ENCODE assay signal across 8 cellular contexts in genomic region chr7:131106681-131107342, GRCh38.
DNase-seq lines count a peak whose midpoint lies in the region; ATAC-seq, FAIRE-seq and TF ChIP-seq lines count a peak whose summit lies in the region.

No MANE protein-coding gene starts in this region.

- peaks cover 9 to 31% (median 25%) of the 10 kb centered on the region in 3 donors for H3K4me1 ChIP-seq in pancreas

- H3K27ac Mint-ChIP-seq in activated naive CD4-positive, alpha-beta T cell treated with anti-CD3 and anti-CD28 coated beads for 36 hours: peak overlapping the region; percentile 97

- 0% methylated on average over 31 to 32 of the region's 32 CpGs for WGBS in pancreas, 2 donors

- H3K36me3 ChIP-seq in pancreas: no peaks in the 10 kb centered on the region

- H3K9me3 ChIP-seq in pancreas: no peaks in the 10 kb centered on the region

- CTCF ChIA-PET in activated naive CD4-positive, alpha-beta T cell treated with anti-CD3 and anti-CD28 coated beads for 36 hours (lab: Charles Lee): interaction anchor here (0.6 to 2.0 kb wide), 9 partner anchors 8 to 147 kb away, joined by 3 to 10 read pairs (median 3); no protein-coding TSS in a partner anchor

- no peak for FAIRE-seq in pancreas (lab: Jason Lieb, UNC)

- H3K4me1 Mint-ChIP-seq in activated naive CD4-positive, alpha-beta T cell treated with anti-CD3 and anti-CD28 coated beads for 36 hours (ENCODE audit: low read depth): peaks cover 63% of the 10 kb centered on the region

- no peaks in the 10 kb centered on the region for H3K9me3 Mint-ChIP-seq in activated naive CD4-positive, alpha-beta T cell treated with anti-CD3 and anti-CD28 coated beads for 36 hours

- no peaks in the 10 kb centered on the region for H3K27me3 ChIP-seq in pancreas

- H3K36me3 Mint-ChIP-seq in activated naive CD4-positive, alpha-beta T cell treated with anti-CD3 and anti-CD28 coated beads for 36 hours (ENCODE audit: low read depth): peaks cover 7% of the 10 kb centered on the region

- TF ChIP-seq CTCF in pancreas (IDR thresholded peaks at IDR 0.05): no peak

- intact Hi-C loops in activated naive CD4-positive, alpha-beta T cell treated with anti-CD3 and anti-CD28 coated beads for 36 hours (cut with micrococcal nuclease): loop anchor here (2.0 to 5.0 kb wide), 6 partner anchors 210 to 1156 kb away; partner anchors contain the start of gene CEP41
- intact Hi-C loops in pancreas (cut with DNase I): no loop called here

- peak; percentile 15 to 24 (median 18) for ATAC-seq in pancreas

- DNase-seq in NCI-H524 (lab: John Stamatoyannopoulos, UW) (peak; percentile 35 to 48), NCI-H524 treated with DMSO at 0.1 percent for 48 hours (lab: John Stamatoyannopoulos, UW) (no peak), RKO (ENCODE audit: low spot score) (peak; percentile 65), glomerular visceral epithelial cell (ENCODE audit: extremely low spot score) (peak; percentile 25), pancreas (peak; percentile 54 to 79 (median 68)), HPDE6-E6E7 (ENCODE audit: extremely low spot score) (no peak), DMS114 treated with DMSO at 0.1 percent for 48 hours (lab: John Stamatoyannopoulos, UW; ENCODE audit: unreplicated experiment) (no peak)
- DNase-seq in activated naive CD4-positive, alpha-beta T cell treated with anti-CD3 and anti-CD28 coated beads for 36 hours: peak; percentile 52

- peak overlapping the region; percentile 98 to 100 (median 98) for H3K27ac ChIP-seq in pancreas

- peak overlapping the region; percentile 98 for H3K4me3 Mint-ChIP-seq in activated naive CD4-positive, alpha-beta T cell treated with anti-CD3 and anti-CD28 coated beads for 36 hours

- peaks cover 2% of the 10 kb centered on the region for H3K27me3 Mint-ChIP-seq in activated naive CD4-positive, alpha-beta T cell treated with anti-CD3 and anti-CD28 coated beads for 36 hours (ENCODE audit: low read depth)

- H3K4me3 ChIP-seq in pancreas: peak overlapping the region; percentile 93 to 99 (median 96)

Comparison
In these comparisons a context has a peak if more than half of its experiments do, and no peak if none do; other contexts are left out.
1. DNase-seq: peak in NCI-H524 (2 of 2), RKO (single experiment), activated naive CD4-positive, alpha-beta T cell treated with anti-CD3 and anti-CD28 coated beads for 36 hours (single experiment), glomerular visceral epithelial cell (single experiment) and pancreas (6 of 6); none in NCI-H524 treated with DMSO at 0.1 percent for 48 hours (single experiment), HPDE6-E6E7 (single experiment) and DMS114 treated with DMSO at 0.1 percent for 48 hours (single experiment).